Comparison of ENCODE assay signal across 8 cellular contexts in genomic region chr16:660459-661183, GRCh38. TPM values are rescaled to one million over a fixed set of nuclear protein-coding genes. Genes with fewer than 3 reads are reported as not detected.
DNase-seq lines count a peak whose midpoint lies in the region; ATAC-seq and TF ChIP-seq lines count a peak whose summit lies in the region.

No MANE protein-coding gene starts in this region.

- CTCF ChIA-PET in BJ (lab: Yijun Ruan, JAX): interaction anchor here (0.7 to 2.4 kb wide), 8 partner anchors 8 to 67 kb away, joined by 3 to 8 read pairs (median 4); partner anchors contain the start of genes MCRIP2 and STUB1

- POLR2A ChIA-PET in BJ (lab: Charles Lee): no interaction called here

- H3K27me3 ChIP-seq in BJ (ENCODE audit: control insufficient read depth, insufficient read depth, low read length) (no peaks in the 10 kb centered on the region), smooth muscle cell (ENCODE audit: low read depth) (no peaks in the 10 kb centered on the region)

- H4K20me1 ChIP-seq in smooth muscle cell (ENCODE audit: low read depth): no peaks in the 10 kb centered on the region

- no peaks in the 10 kb centered on the region for H3K9me3 ChIP-seq in smooth muscle cell (replicated peaks; ENCODE audit: low read depth)

- DNase-seq in BJ (ENCODE audit: low read depth) (no peak), NCI-H1417 (lab: John Stamatoyannopoulos, UW) (peak; percentile 86 to 91 (median 89)), cardiac fibroblast (ENCODE audit: low read depth in 2 of 2) (peak; percentile 76 to 88), iris pigment epithelial cell (ENCODE audit: low read depth) (peak; percentile 82), smooth muscle cell (lab: John Stamatoyannopoulos, UW; ENCODE audit: unreplicated experiment) (peak; percentile 64), NCI-H446 treated with DMSO at 0.1 percent for 48 hours (lab: John Stamatoyannopoulos, UW) (no peak)

- H3K4me3 ChIP-seq in BJ (ENCODE audit: low read depth, low read length) (no peak overlapping the region), cardiac fibroblast (replicated peaks in 1 of 2; ENCODE audit: low read depth in 2 of 2, low read length in 2 of 2) (no peak overlapping the region), smooth muscle cell (no peak overlapping the region)

- peaks cover 3% of the 10 kb centered on the region for H3K4me1 ChIP-seq in smooth muscle cell (ENCODE audit: low read depth)

- peak overlapping the region; percentile 51 for H3K4me2 ChIP-seq in smooth muscle cell

- WGBS in smooth muscle cell (ENCODE audit: low lambda C conversion rate): 37% methylated on average over 26 of the region's 43 CpGs

- H3K79me2 ChIP-seq in smooth muscle cell (ENCODE audit: low read depth): no peaks in the 10 kb centered on the region

- H3K27ac ChIP-seq in VCaP (peak overlapping the region; percentile 81), smooth muscle cell (ENCODE audit: low read depth) (no peak overlapping the region)

- TF ChIP-seq CTCF in BJ (IDR thresholded peaks at IDR 0.05; ENCODE audit: insufficient read depth, low read depth, low read length): peak; percentile 54
- TF ChIP-seq CTCF in VCaP (conservative IDR thresholded peaks at IDR 0.05): peak; percentile 58
- TF ChIP-seq CTCF in cardiac fibroblast (IDR thresholded peaks at IDR 0.05; ENCODE audit: low read depth, low read length): peak; percentile 24
- peak; percentile 46 for TF ChIP-seq CTCF in smooth muscle cell (IDR thresholded peaks at IDR 0.05; ENCODE audit: borderline replicate concordance, insufficient read depth, poor library complexity, severe bottlenecking)

- peak; percentile 54 for ATAC-seq in GM19468 (IDR thresholded peaks at IDR 0.05; ENCODE audit: extremely low read depth, unreplicated experiment)

- H3K9ac ChIP-seq in smooth muscle cell (ENCODE audit: low read depth): no peak overlapping the region

- peaks cover 5% of the 10 kb centered on the region for H3K36me3 ChIP-seq in BJ (ENCODE audit: control insufficient read depth, insufficient read depth, low read length)
- no peaks in the 10 kb centered on the region for H3K36me3 ChIP-seq in smooth muscle cell (ENCODE audit: low read depth)

- H3F3A ChIP-seq in smooth muscle cell (ENCODE audit: low read depth): no peaks in the 10 kb centered on the region

- no peak overlapping the region for H2AFZ ChIP-seq in smooth muscle cell (ENCODE audit: low read depth)

RNA-seq across cellular contexts. Expression of gene RHOT2, which starts 7.3 kb away (rescaled TPM):
- polyA plus RNA-seq in BJ (2011; rRNA removed) (37.1 and 81.7 TPM in 2 replicates), smooth muscle cell (148 and 152 TPM in 2 replicates)
- 20.6 and 37.4 TPM in 2 replicates for polyA minus RNA-seq in BJ (2011; rRNA and poly(A)+ RNA removed)
- total RNA-seq in smooth muscle cell: 41.4 and 44.5 TPM in 2 replicates

RNA-seq across cellular contexts. Expression of gene WDR90, which starts 11.5 kb away (rescaled TPM):
- polyA plus RNA-seq in BJ (2011; rRNA removed): 6.2 and 10.0 TPM in 2 replicates
- 3.6 and 4.0 TPM in 2 replicates for polyA minus RNA-seq in BJ (2011; rRNA and poly(A)+ RNA removed)
- 6.8 and 8.4 TPM in 2 replicates for total RNA-seq in smooth muscle cell
- polyA plus RNA-seq in smooth muscle cell: 10.4 and 24.6 TPM in 2 replicates

RNA-seq across cellular contexts. Expression of gene RHBDL1, which starts 14.8 kb away (rescaled TPM):
- polyA plus RNA-seq in BJ (2011; rRNA removed) (0.74 and 1.3 TPM in 2 replicates), smooth muscle cell (2.6 and 3.7 TPM in 2 replicates)
- polyA minus RNA-seq in BJ (2011; rRNA and poly(A)+ RNA removed): 0.21 and 0.33 TPM in 2 replicates
- total RNA-seq in smooth muscle cell: 2.7 and 4.5 TPM in 2 replicates

RNA-seq across cellular contexts. Expression of gene MCRIP2, which starts 19.0 kb away (rescaled TPM):
- polyA plus RNA-seq in BJ (2011; rRNA removed): 10.6 and 16.5 TPM in 2 replicates
- 2.5 and 2.7 TPM in 2 replicates for polyA minus RNA-seq in BJ (2011; rRNA and poly(A)+ RNA removed)
- 7.7 and 11.9 TPM in 2 replicates for total RNA-seq in smooth muscle cell
- polyA plus RNA-seq in smooth muscle cell: 34.7 and 45.8 TPM in 2 replicates

RNA-seq across cellular contexts. Expression of gene STUB1, which starts 19.6 kb away (rescaled TPM):
- polyA plus RNA-seq in BJ (2011; rRNA removed) (75.9 and 148 TPM in 2 replicates), smooth muscle cell (196 and 212 TPM in 2 replicates)
- 26.5 and 29.5 TPM in 2 replicates for polyA minus RNA-seq in BJ (2011; rRNA and poly(A)+ RNA removed)
- total RNA-seq in smooth muscle cell: 93.4 and 99.0 TPM in 2 replicates

Comparison
In these comparisons a context has a peak if more than half of its experiments do, and no peak if none do; other contexts are left out.
1. DNase-seq: peak in NCI-H1417 (3 of 3), cardiac fibroblast (2 of 2), iris pigment epithelial cell (single experiment) and smooth muscle cell (single experiment); none in BJ (single experiment) and NCI-H446 treated with DMSO at 0.1 percent for 48 hours (single experiment).
2. Peak in every context shown above with its lines, with median percentiles within 50 percentile points of each other: CTCF ChIP-seq.